Comparison of ENCODE assay signal across 10 cellular contexts in genomic region chrX:72307646-72308051, GRCh38. TPM values are rescaled to one million over a fixed set of nuclear protein-coding genes. Genes with fewer than 3 reads are reported as not detected.
DNase-seq lines count a peak whose midpoint lies in the region; ATAC-seq, FAIRE-seq and TF ChIP-seq lines count a peak whose summit lies in the region.
"Had no signal": no experiment of that assay in that cellular context is flagged by ENCODE, and none has a peak within 500 bp of the region (broad histone marks: within the 10 kb centered on the region; RNA-seq: fewer than 3 reads in every experiment).

No MANE protein-coding gene starts in this region.

- H3K9ac ChIP-seq in MM.1S (ENCODE audit: low read length): no peak overlapping the region
- H3K9ac ChIP-seq in endothelial cell of umbilical vein (replicated peaks; ENCODE audit: extremely low read depth, insufficient read depth, low read length): no peak overlapping the region

- 17 to 32% (median 22%) methylated on average over 17 of the region's 17 CpGs for WGBS in ovary, 3 donors

- no peak for TF ChIP-seq CTCF in CD8-positive, alpha-beta T cell (IDR thresholded peaks at IDR 0.05)
- no peak for TF ChIP-seq CTCF in MM.1S (IDR thresholded peaks at IDR 0.05; ENCODE audit: low read length)
- no peak for TF ChIP-seq CTCF in endothelial cell of umbilical vein (IDR thresholded peaks at IDR 0.05; ENCODE audit: extremely low read depth in 1 of 2, insufficient read depth in 1 of 2, low read depth in 1 of 2, low read length in 2 of 2)
- no peak for TF ChIP-seq CTCF in ovary (IDR thresholded peaks at IDR 0.05)

- no peak for DNase-seq in CD8-positive, alpha-beta T cell
- DNase-seq in MM.1S (no peak), endothelial cell of umbilical vein (ENCODE audit: low read depth, low spot score) (no peak), ovary (no peak), cortex of kidney (lab: John Stamatoyannopoulos, UW) (no peak)

- TF ChIP-seq EP300 in ovary (IDR thresholded peaks at IDR 0.05): no peak

- CTCF ChIA-PET in CD8-positive, alpha-beta T cell (lab: Charles Lee): interaction anchor here (0.6 kb wide), 1 partner anchor 180 kb away, joined by 4 read pairs; no protein-coding TSS in a partner anchor
- CTCF ChIA-PET in endothelial cell of umbilical vein (lab: Charles Lee): interaction anchor here (1.0 to 1.6 kb wide), 2 partner anchors 10 to 238 kb away, joined by 3 to 12 read pairs; no protein-coding TSS in a partner anchor

- H3K36me3 ChIP-seq in CD8-positive, alpha-beta T cell (ENCODE audit: insufficient read depth, low read length): no peaks in the 10 kb centered on the region
- H3K36me3 ChIP-seq in MM.1S (replicated peaks; ENCODE audit: insufficient read depth, low read length) (no peaks in the 10 kb centered on the region), endothelial cell of umbilical vein (ENCODE audit: control insufficient read depth in 2 of 2, extremely low read depth in 1 of 2, insufficient read depth in 2 of 2, low read length in 2 of 2) (no peaks in the 10 kb centered on the region), ovary (no peaks in the 10 kb centered on the region)
- H3K36me3 ChIP-seq: thyroid gland had no signal

- no peaks in the 10 kb centered on the region for H3K9me3 Mint-ChIP-seq in CD8-positive, alpha-beta T cell

- intact Hi-C loops in CD8-positive, alpha-beta T cell (cut with DNase I, micrococcal nuclease): loop anchor here in 1 of 2 experiments (5.0 kb wide), 1 partner anchor 1055 kb away; the partner anchor contains the start of gene ZMYM3
- intact Hi-C loops in endothelial cell of umbilical vein (cut with micrococcal nuclease) (loop anchor here (2.0 kb wide), 1 partner anchor 31 kb away; the partner anchor contains the start of gene RPS4X), ovary (cut with DNase I) (no loop called here)

- no peak for FAIRE-seq in endothelial cell of umbilical vein (lab: Jason Lieb, UNC)

- H3K27me3 ChIP-seq in CD8-positive, alpha-beta T cell (ENCODE audit: insufficient read depth, low read length): peaks cover 15% of the 10 kb centered on the region
- H3K27me3 ChIP-seq in MM.1S (replicated peaks; ENCODE audit: insufficient read depth, low read length) (peaks cover 35% of the 10 kb centered on the region), endothelial cell of umbilical vein (ENCODE audit: control insufficient read depth in 2 of 2, insufficient read depth in 2 of 2, low read length in 2 of 2) (peaks cover 38 to 60% of the 10 kb centered on the region in 2 experiments), ovary (no peaks in the 10 kb centered on the region)

- TF ChIP-seq POLR2A in endothelial cell of umbilical vein (IDR thresholded peaks at IDR 0.05; ENCODE audit: low read depth, low read length) (no peak), ovary (IDR thresholded peaks at IDR 0.05) (no peak)

- dilution Hi-C loops in endothelial cell of umbilical vein (cut with MboI; ENCODE audit: extremely low pct_ligation_motif_present, low sequenced_read_pairs): no loop called here

- H3K4me1 Mint-ChIP-seq in CD8-positive, alpha-beta T cell (ENCODE audit: low read depth): peaks cover 30% of the 10 kb centered on the region

- no peak for ATAC-seq in CD8-positive, alpha-beta T cell
- ATAC-seq in GM18873 (IDR thresholded peaks at IDR 0.05; ENCODE audit: low FRiP score, unreplicated experiment) (no peak), GM19452 (IDR thresholded peaks at IDR 0.05; ENCODE audit: unreplicated experiment) (no peak), HG03457 (IDR thresholded peaks at IDR 0.05; ENCODE audit: unreplicated experiment) (no peak)

- H3K27me3 Mint-ChIP-seq in CD8-positive, alpha-beta T cell (ENCODE audit: low read depth): peaks cover 44% of the 10 kb centered on the region

- H3F3A ChIP-seq in MM.1S (ENCODE audit: insufficient read depth, low read length): no peaks in the 10 kb centered on the region

- H3K4me3 Mint-ChIP-seq in CD8-positive, alpha-beta T cell: peak overlapping the region; percentile 85

- no peaks in the 10 kb centered on the region for H3K79me2 ChIP-seq in MM.1S (ENCODE audit: low read length)
- no peaks in the 10 kb centered on the region for H3K79me2 ChIP-seq in endothelial cell of umbilical vein (ENCODE audit: control insufficient read depth, insufficient read depth, low read length)

- peaks cover 24% of the 10 kb centered on the region for H3K4me1 ChIP-seq in CD8-positive, alpha-beta T cell (ENCODE audit: insufficient read depth, low read length)
- H3K4me1 ChIP-seq in MM.1S (ENCODE audit: low read length) (no peaks in the 10 kb centered on the region), endothelial cell of umbilical vein (ENCODE audit: control insufficient read depth, extremely low read depth, insufficient read depth, low read length) (peaks cover 22% of the 10 kb centered on the region), ovary (ENCODE audit: insufficient read depth) (peaks cover 3% of the 10 kb centered on the region)

- no TSS peak for BruUV-seq in endothelial cell of umbilical vein (replicated peaks; lab: Mats Ljungman, UMichigan)

- H3K9me2 ChIP-seq in MM.1S (replicated peaks; ENCODE audit: insufficient read depth, low read length): no peaks in the 10 kb centered on the region

- H3K9me3 ChIP-seq in CD8-positive, alpha-beta T cell (ENCODE audit: low read length): no peaks in the 10 kb centered on the region
- H3K9me3 ChIP-seq in MM.1S (replicated peaks; ENCODE audit: insufficient read depth, low read length): no peaks in the 10 kb centered on the region
- H3K9me3 ChIP-seq in endothelial cell of umbilical vein (replicated peaks; ENCODE audit: control insufficient read depth, insufficient read depth, low read length): no peaks in the 10 kb centered on the region
- H3K9me3 ChIP-seq in ovary: no peaks in the 10 kb centered on the region
- H3K9me3 ChIP-seq: thyroid gland had no signal

- POLR2A ChIA-PET in CD8-positive, alpha-beta T cell (lab: Charles Lee): no interaction called here
- POLR2A ChIA-PET in endothelial cell of umbilical vein (lab: Charles Lee): interaction anchor here (1.4 kb wide), 1 partner anchor 31 kb away, joined by 5 read pairs; the partner anchor contains the start of gene RPS4X

- no peak overlapping the region for H3K27ac Mint-ChIP-seq in CD8-positive, alpha-beta T cell

- peak overlapping the region; percentile 59; the same call in 1 of the 2 replicates for H3K4me2 ChIP-seq in MM.1S (ENCODE audit: low read depth, low read length)
- H3K4me2 ChIP-seq in endothelial cell of umbilical vein (ENCODE audit: insufficient read depth, low read length): peak overlapping the region; percentile 58

- H3K27ac ChIP-seq in CD8-positive, alpha-beta T cell (ENCODE audit: low read depth, low read length): no peak overlapping the region
- no peak overlapping the region for H3K27ac ChIP-seq in MM.1S (ENCODE audit: low read length)
- no peak overlapping the region for H3K27ac ChIP-seq in endothelial cell of umbilical vein (ENCODE audit: insufficient read depth, low read depth, low read length)
- no peak overlapping the region for H3K27ac ChIP-seq in ovary
- H3K27ac ChIP-seq: thyroid gland had no signal

- H3K4me3 ChIP-seq in CD8-positive, alpha-beta T cell (ENCODE audit: low read depth, low read length): no peak overlapping the region
- H3K4me3 ChIP-seq in MM.1S (ENCODE audit: low read length): peak overlapping the region; percentile 53
- H3K4me3 ChIP-seq in endothelial cell of umbilical vein (replicated peaks in 1 of 3; ENCODE audit: insufficient read depth in 1 of 3, low read depth in 1 of 3, low read length in 3 of 3): no peak overlapping the region
- H3K4me3 ChIP-seq in ovary: peak overlapping the region; percentile 26

- H3K36me3 Mint-ChIP-seq in CD8-positive, alpha-beta T cell: no peaks in the 10 kb centered on the region

- no peak overlapping the region for H2AFZ ChIP-seq in MM.1S (ENCODE audit: low read length)
- H2AFZ ChIP-seq in endothelial cell of umbilical vein (ENCODE audit: low read depth, low read length): no peak overlapping the region

- H3K9me1 ChIP-seq in endothelial cell of umbilical vein (replicated peaks; ENCODE audit: control insufficient read depth, extremely low read depth, insufficient read depth, low read length): no peaks in the 10 kb centered on the region

- no peaks in the 10 kb centered on the region for H4K20me1 ChIP-seq in MM.1S (ENCODE audit: insufficient read depth, low read length)
- H4K20me1 ChIP-seq in endothelial cell of umbilical vein (replicated peaks; ENCODE audit: control insufficient read depth, extremely low read depth, insufficient read depth, low read length): no peaks in the 10 kb centered on the region

TF ChIP-seq in endothelial cell of umbilical vein, 7 proteins besides CTCF, POLR2A, EP300 and RAD21 (continues in another document):
- TF ChIP-seq MYC (IDR thresholded peaks at IDR 0.05; ENCODE audit: low read depth, low read length): no peak
- no peak for TF ChIP-seq MAX (IDR thresholded peaks at IDR 0.05; ENCODE audit: insufficient read depth, insufficient read length)
- TF ChIP-seq EZH2 (IDR thresholded peaks at IDR 0.05; ENCODE audit: borderline replicate concordance, low read depth, low read length, severe bottlenecking): peak; percentile 28

RNA-seq across cellular contexts. Expression of gene CITED1, which starts 1.9 kb away (rescaled TPM):
- not detected for total RNA-seq in CD8-positive, alpha-beta T cell
- 0.83 TPM in 1 of 2 replicates, not detected in the other for total RNA-seq in endothelial cell of umbilical vein
- not detected in 2 replicates for polyA plus RNA-seq in endothelial cell of umbilical vein
- not detected in 2 replicates for polyA plus RNA-seq in endothelial cell of umbilical vein (2011; cell fraction: cytosol; rRNA removed)
- 0.24 and 0.64 TPM in 2 replicates for polyA plus RNA-seq in endothelial cell of umbilical vein (2011; cell fraction: nucleus; rRNA removed)
- not detected in 2 replicates for polyA plus RNA-seq in endothelial cell of umbilical vein (2012)
- polyA minus RNA-seq in endothelial cell of umbilical vein: not detected in 2 replicates
- not detected for polyA minus RNA-seq in endothelial cell of umbilical vein (2011; cell fraction: cytosol; rRNA and poly(A)+ RNA removed)
- polyA minus RNA-seq in endothelial cell of umbilical vein (2011; cell fraction: nucleus; rRNA and poly(A)+ RNA removed): not detected in 2 replicates
- total RNA-seq in ovary: 10 to 100 TPM in 1 of 7 donors, 1 to 10 TPM in 4, under 1 TPM in 1, not detected in 1; 0.81 to 11.6 (median 1.4) TPM
- polyA plus RNA-seq in ovary: under 1 TPM in 1 of 2 donors, not detected in 1; 0.77 TPM
- total RNA-seq: HT1080 had no signal

RNA-seq across cellular contexts. Expression of gene RPS4X, which starts 30.6 kb away (rescaled TPM):
- 1,000 to 10,000 TPM; 1,509 to 1,538 TPM for total RNA-seq in CD8-positive, alpha-beta T cell
- total RNA-seq in endothelial cell of umbilical vein: 676 and 716 TPM in 2 replicates
- polyA plus RNA-seq in endothelial cell of umbilical vein: 890 and 1,035 TPM in 2 replicates
- polyA plus RNA-seq in endothelial cell of umbilical vein (2011; cell fraction: cytosol; rRNA removed): 1,247 and 1,440 TPM in 2 replicates
- polyA plus RNA-seq in endothelial cell of umbilical vein (2011; cell fraction: nucleus; rRNA removed): 378 and 499 TPM in 2 replicates
- polyA plus RNA-seq in endothelial cell of umbilical vein (2012): 1,219 and 1,380 TPM in 2 replicates
- polyA minus RNA-seq in endothelial cell of umbilical vein: 511 and 618 TPM in 2 replicates
- 697 TPM for polyA minus RNA-seq in endothelial cell of umbilical vein (2011; cell fraction: cytosol; rRNA and poly(A)+ RNA removed)
- 77.3 and 107 TPM in 2 replicates for polyA minus RNA-seq in endothelial cell of umbilical vein (2011; cell fraction: nucleus; rRNA and poly(A)+ RNA removed)
- 1,000 to 10,000 TPM; 1,767 to 3,214 (median 2,276) TPM for total RNA-seq in ovary
- 1,000 to 10,000 TPM; 3,049 to 3,742 TPM for polyA plus RNA-seq in ovary

Comparison
In these comparisons a context has a peak if more than half of its experiments do, and no peak if none do; other contexts are left out.
1. H3K4me3 ChIP-seq: peak in MM.1S (single experiment) and ovary (single experiment); none in CD8-positive, alpha-beta T cell (single experiment) and endothelial cell of umbilical vein (0 of 3).